ENCODE assay signal across 29 cellular contexts in genomic region chr2:224056889-224057288, GRCh38.
"Had no signal": no experiment of that assay in that cellular context is flagged by ENCODE, and none has a peak within 500 bp of the region (broad histone marks: within the 10 kb centered on the region; RNA-seq: fewer than 3 reads in every experiment).

No MANE protein-coding gene starts in this region.

- DNase-seq: stimulated activated CD4-positive, alpha-beta T cell treated with anti-CD3 and anti-CD28 coated beads, Interleukin-2, amount 100 ng/mL, for 48 hours; stimulated activated CD4-positive, alpha-beta T cell treated with anti-CD3 and anti-CD28 coated beads, Interleukin-4, amount 100 ng/mL, for 1 hour; stimulated activated CD4-positive, alpha-beta T cell treated with anti-CD3 and anti-CD28 coated beads, Interleukin-4, amount 100 ng/mL, for 24 hours; stimulated activated CD4-positive, alpha-beta T cell treated with anti-CD3 and anti-CD28 coated beads, Interleukin-4, amount 100 ng/mL, for 4 hours; stimulated activated CD8-positive, alpha-beta memory T cell treated with anti-CD3 and anti-CD28 coated beads, Interleukin-4, amount 100 ng/mL, for 48 hours; stimulated activated naive B cell treated with anti-CD40 and anti-IgM and Interleukin-4, amounts not matched to agents 10 μg/mL and 1 μg/mL and 100 μg/mL, for 72 hours; stimulated activated naive CD4-positive, alpha-beta T cell; stimulated activated naive CD4-positive, alpha-beta T cell treated with Interleukin-2 at 50 U/mL for 16 hours; stimulated activated naive CD8-positive, alpha-beta T cell treated with anti-CD3 and anti-CD28 coated beads, Interleukin-15, amount 100 ng/mL, for 72 hours; stimulated activated naive CD8-positive, alpha-beta T cell treated with anti-CD3 and anti-CD28 coated beads, Interleukin-15, Interleukin-2, amounts not matched to agents 100 U/mL and 50 U/mL, for 24 hours; stomach; substantia nigra; testis; thyroid gland; tibial artery; transverse colon; trophoblast cell; upper lobe of left lung; upper lobe of right lung; uterus had no signal

- H3K27me3 ChIP-seq: stomach, suprapubic skin, testis, thyroid gland, tibial artery, tibial nerve, transverse colon, upper lobe of left lung, upper lobe of right lung, uterus, vagina had no signal

- ATAC-seq: stimulated activated effector memory CD8-positive, alpha-beta T cell treated with anti-CD3 and anti-CD28 coated beads, Interleukin-12 subunit alpha, Interleukin-12 subunit beta, amount 100 ng/mL, for 72 hours; stimulated activated memory B cell treated with anti-CD40 and anti-IgM and Interleukin-4, amounts not matched to agents 10 μg/mL and 1 μg/mL and 100 μg/mL, for 72 hours; stimulated activated naive CD8-positive, alpha-beta T cell treated with anti-CD3 and anti-CD28 coated beads, Interleukin-15, amount 100 ng/mL, for 72 hours; stimulated activated naive CD8-positive, alpha-beta T cell treated with anti-CD3 and anti-CD28 coated beads, Interleukin-15, Interleukin-2, amounts not matched to agents 100 U/mL and 50 U/mL, for 24 hours; upper lobe of right lung had no signal

- H3K4me3 ChIP-seq: stomach, suprapubic skin, testis, thoracic aorta, thyroid gland, tibial artery, tibial nerve, transverse colon, upper lobe of left lung, upper lobe of right lung, uterus, vagina had no signal

- H3K9me3 ChIP-seq: suprapubic skin, testis, thoracic aorta, thyroid gland, tibial artery, tibial nerve, transverse colon, upper lobe of left lung, upper lobe of right lung, uterus, vagina had no signal

- H3K4me1 ChIP-seq: stomach, suprapubic skin, testis, thyroid gland, tibial artery, tibial nerve, transverse colon, upper lobe of left lung, upper lobe of right lung, uterus, vagina had no signal

- H3K27ac Mint-ChIP-seq: stimulated activated effector memory CD8-positive, alpha-beta T cell treated with anti-CD3 and anti-CD28 coated beads, Interleukin-12 subunit alpha, Interleukin-12 subunit beta, amount 100 ng/mL, for 72 hours; stimulated activated memory B cell treated with anti-CD40 and anti-IgM and Interleukin-4, amounts not matched to agents 10 μg/mL and 1 μg/mL and 100 μg/mL, for 72 hours; stimulated activated naive B cell treated with anti-CD40 and anti-IgM and Interleukin-4, amounts not matched to agents 10 μg/mL and 1 μg/mL and 100 μg/mL, for 72 hours; stimulated activated naive CD8-positive, alpha-beta T cell treated with anti-CD3 and anti-CD28 coated beads, Interleukin-15, amount 100 ng/mL, for 72 hours; stimulated activated naive CD8-positive, alpha-beta T cell treated with anti-CD3 and anti-CD28 coated beads, Interleukin-15, Interleukin-2, amounts not matched to agents 100 ng/mL and 50 ng/mL, for 24 hours; type B pancreatic cell had no signal

- FAIRE-seq: urothelium cell line had no signal

- H3K36me3 ChIP-seq: stomach, suprapubic skin, thoracic aorta, thyroid gland, tibial artery, tibial nerve, transverse colon, upper lobe of left lung, upper lobe of right lung, uterus, vagina had no signal

- H3K27me3 Mint-ChIP-seq: stimulated activated naive CD8-positive, alpha-beta T cell treated with anti-CD3 and anti-CD28 coated beads, Interleukin-15, amount 100 ng/mL, for 72 hours had no signal

- H3K36me3 Mint-ChIP-seq: stimulated activated effector memory CD8-positive, alpha-beta T cell treated with anti-CD3 and anti-CD28 coated beads, Interleukin-12 subunit alpha, Interleukin-12 subunit beta, amount 100 ng/mL, for 72 hours; stimulated activated memory B cell treated with anti-CD40 and anti-IgM and Interleukin-4, amounts not matched to agents 10 μg/mL and 1 μg/mL and 100 μg/mL, for 72 hours; stimulated activated naive B cell treated with anti-CD40 and anti-IgM and Interleukin-4, amounts not matched to agents 10 μg/mL and 1 μg/mL and 100 μg/mL, for 72 hours; type B pancreatic cell had no signal

- H3K27ac ChIP-seq: stomach, suprapubic skin, testis, thoracic aorta, thyroid gland, tibial artery, tibial nerve, transverse colon, upper lobe of left lung, upper lobe of right lung, uterus, vagina had no signal

- H3K4me3 Mint-ChIP-seq: stimulated activated effector memory CD8-positive, alpha-beta T cell treated with anti-CD3 and anti-CD28 coated beads, Interleukin-12 subunit alpha, Interleukin-12 subunit beta, amount 100 ng/mL, for 72 hours; stimulated activated memory B cell treated with anti-CD40 and anti-IgM and Interleukin-4, amounts not matched to agents 10 μg/mL and 1 μg/mL and 100 μg/mL, for 72 hours; stimulated activated naive B cell treated with anti-CD40 and anti-IgM and Interleukin-4, amounts not matched to agents 10 μg/mL and 1 μg/mL and 100 μg/mL, for 72 hours; stimulated activated naive CD8-positive, alpha-beta T cell treated with anti-CD3 and anti-CD28 coated beads, Interleukin-15, amount 100 ng/mL, for 72 hours; stimulated activated naive CD8-positive, alpha-beta T cell treated with anti-CD3 and anti-CD28 coated beads, Interleukin-15, Interleukin-2, amounts not matched to agents 100 ng/mL and 50 ng/mL, for 24 hours; type B pancreatic cell had no signal

- H3K4me1 Mint-ChIP-seq: stimulated activated effector memory CD8-positive, alpha-beta T cell treated with anti-CD3 and anti-CD28 coated beads, Interleukin-12 subunit alpha, Interleukin-12 subunit beta, amount 100 ng/mL, for 72 hours; stimulated activated naive CD8-positive, alpha-beta T cell treated with anti-CD3 and anti-CD28 coated beads, Interleukin-15, amount 100 ng/mL, for 72 hours had no signal
